Comparison of ENCODE assay signal across 11 cellular contexts in genomic region chr22:27461470-27461869, GRCh38.
DNase-seq lines count a peak whose midpoint lies in the region; ATAC-seq and TF ChIP-seq lines count a peak whose summit lies in the region.
"Had no signal": no experiment of that assay in that cellular context is flagged by ENCODE, and none has a peak within 500 bp of the region (broad histone marks: within the 10 kb centered on the region; RNA-seq: fewer than 3 reads in every experiment).

No MANE protein-coding gene starts in this region.

- H3K4me2 ChIP-seq in mesendoderm (ENCODE audit: low read length) = no peak overlapping the region

- no peak overlapping the region for H2BK120ac ChIP-seq in mesendoderm (ENCODE audit: low read depth, low read length)

- no peaks in the 10 kb centered on the region for H3K79me2 ChIP-seq in mesendoderm (ENCODE audit: control insufficient read depth, insufficient read depth, low read length)

- no peak overlapping the region for H3K4ac ChIP-seq in mesendoderm (ENCODE audit: low read depth, low read length)

- TF ChIP-seq POLR2A in GM18505 (IDR thresholded peaks at IDR 0.05; ENCODE audit: borderline replicate concordance, extremely low read depth, insufficient read depth, insufficient read length) = no peak

- no peak for TF ChIP-seq CTCF in AG09319 (IDR thresholded peaks at IDR 0.05; ENCODE audit: low read depth, low read length)

- no peaks in the 10 kb centered on the region for H3K27me3 ChIP-seq in mesendoderm (ENCODE audit: insufficient read depth, low read length, poor library complexity)

- H3K36me3 ChIP-seq in mesendoderm (ENCODE audit: control insufficient read depth, insufficient read depth, low read length) = no peaks in the 10 kb centered on the region

- no peak overlapping the region for H2BK15ac ChIP-seq in mesendoderm (replicated peaks; ENCODE audit: low read depth)

- WGBS in mesendoderm (ENCODE audit: extremely low coverage, insufficient coverage, low lambda C conversion rate) = no CpG with 5 or more reads among the region's 3 CpGs

- no peak overlapping the region for H2AK5ac ChIP-seq in mesendoderm (ENCODE audit: low read length)

- peak overlapping the region; percentile 3 for H2BK5ac ChIP-seq in mesendoderm (ENCODE audit: low read length)

- H4K8ac ChIP-seq in mesendoderm (ENCODE audit: low read depth, low read length) = no peak overlapping the region

- H3K56ac ChIP-seq in mesendoderm (ENCODE audit: low read length) = peak overlapping the region; percentile 66

- no peak overlapping the region for H3K23ac ChIP-seq in mesendoderm (ENCODE audit: low read length)

- H3K9ac ChIP-seq in mesendoderm (ENCODE audit: low read length) = peak overlapping the region; percentile 7

- no peak overlapping the region for H3K4me3 ChIP-seq in mesendoderm (ENCODE audit: low read length)

- peak; percentile 56 for DNase-seq in AG09319 (ENCODE audit: extremely low read depth, low read depth)
- peak; percentile 92 for DNase-seq in M059J (ENCODE audit: low read depth)
- DNase-seq in ecto neural progenitor cell (ENCODE audit: low spot score) = peak; percentile 76
- DNase-seq in mesendoderm = peak; percentile 99
- DNase-seq in NCI-H1105 (lab: John Stamatoyannopoulos, UW) = no peak
- DNase-seq: activated CD4-positive, alpha-beta memory T cell treated with anti-CD3 and anti-CD28 coated beads, Interleukin-2, amount 10 ng/mL, durations not matched to agents 7 days and 5 days; CD8-positive, alpha-beta T cell; RPMI8226 had no signal

- H3K18ac ChIP-seq in mesendoderm (ENCODE audit: low read length) = peak overlapping the region; percentile 11

- no peaks in the 10 kb centered on the region for H3K79me1 ChIP-seq in mesendoderm (ENCODE audit: low read length)

- peaks cover 14% of the 10 kb centered on the region for H3K4me1 ChIP-seq in mesendoderm (ENCODE audit: control insufficient read depth, low read depth, low read length)

- no peak overlapping the region for H4K5ac ChIP-seq in mesendoderm (ENCODE audit: low read length)

- H3K27ac ChIP-seq in mesendoderm (ENCODE audit: low read depth, low read length) = no peak overlapping the region

- ATAC-seq in GM18505 (IDR thresholded peaks at IDR 0.05; ENCODE audit: unreplicated experiment) (no peak), HG02938 (IDR thresholded peaks at IDR 0.05; ENCODE audit: unreplicated experiment) (no peak), GM18517 (IDR thresholded peaks at IDR 0.05; ENCODE audit: unreplicated experiment) (no peak)
- ATAC-seq: CD8-positive, alpha-beta T cell had no signal
